In the genomic region with DNA sequence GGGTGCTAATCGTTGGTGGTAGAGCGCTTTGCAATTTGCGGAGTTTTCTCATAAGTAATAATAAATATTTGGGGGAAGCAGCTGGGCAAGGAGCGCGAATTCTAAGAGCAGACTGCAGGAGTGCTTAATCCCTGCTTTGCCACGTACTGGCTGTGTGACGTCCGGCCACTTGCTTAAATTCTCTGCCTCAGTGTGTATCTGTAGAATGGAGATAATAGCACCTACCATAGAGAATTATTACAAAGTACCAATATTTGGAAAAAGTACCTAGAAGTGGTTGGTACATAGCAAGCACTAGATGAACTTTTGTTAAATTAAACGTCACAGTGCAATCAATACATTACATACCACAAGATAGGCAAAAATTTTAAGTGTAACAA, we compare ENCODE assay signal across 8 cellular contexts. TPM values are rescaled to one million over a fixed set of nuclear protein-coding genes. Genes with fewer than 3 reads are reported as not detected.
DNase-seq lines count a peak whose midpoint lies in the region; ATAC-seq and TF ChIP-seq lines count a peak whose summit lies in the region.

No MANE protein-coding gene starts in this region.

- no peaks in the 10 kb centered on the region for H3K36me3 ChIP-seq in CD8-positive, alpha-beta memory T cell (ENCODE audit: insufficient read depth, low read length)
- no peaks in the 10 kb centered on the region for H3K36me3 ChIP-seq in body of pancreas (replicated peaks in 1 of 2; ENCODE audit: insufficient read depth in 1 of 2, low read depth in 2 of 2)
- no peaks in the 10 kb centered on the region for H3K36me3 ChIP-seq in tibial artery

- no peaks in the 10 kb centered on the region for H3K27me3 Mint-ChIP-seq in CD8-positive, alpha-beta memory T cell

- POLR2A ChIA-PET in CD8-positive, alpha-beta memory T cell (lab: Charles Lee) = interaction anchor here (2.3 kb wide), 1 partner anchor 215 kb away, joined by 7 read pairs; a partner anchor contains a TSS

- peak overlapping the region; percentile 85 for H3K27ac ChIP-seq in CD8-positive, alpha-beta memory T cell (ENCODE audit: low read depth, low read length)
- H3K27ac ChIP-seq in body of pancreas = peak overlapping the region; percentile 72 to 97 (median 92)
- peak overlapping the region; percentile 95 to 96 for H3K27ac ChIP-seq in tibial artery

- H3K9me3 ChIP-seq in CD8-positive, alpha-beta memory T cell (ENCODE audit: low read length) = no peaks in the 10 kb centered on the region
- H3K9me3 ChIP-seq in body of pancreas = no peaks in the 10 kb centered on the region
- H3K9me3 ChIP-seq in tibial artery = no peaks in the 10 kb centered on the region

- CTCF ChIA-PET in CD8-positive, alpha-beta memory T cell (lab: Charles Lee) = interaction anchor here (3.5 kb wide), 1 partner anchor 24 kb away, joined by 9 read pairs; a partner anchor contains a TSS

- no peaks in the 10 kb centered on the region for H3K9me3 Mint-ChIP-seq in CD8-positive, alpha-beta memory T cell

- no peak for TF ChIP-seq POLR2A in body of pancreas (IDR thresholded peaks at IDR 0.05)

- intact Hi-C loops in body of pancreas (cut with DNase I) (no loop called here), left colon (cut with DNase I, micrococcal nuclease) (no loop called here), tibial artery (cut with DNase I; ENCODE audit: low total_unique reads) (loop anchor here (5.0 kb wide), 1 partner anchor 216 kb away; a partner anchor contains a TSS)

- H3K27me3 ChIP-seq in CD8-positive, alpha-beta memory T cell (ENCODE audit: insufficient read depth, low read length, poor library complexity, severe bottlenecking) = no peaks in the 10 kb centered on the region
- H3K27me3 ChIP-seq in body of pancreas (no peaks in the 10 kb centered on the region), tibial artery (no peaks in the 10 kb centered on the region)

- ATAC-seq in GM21367 (IDR thresholded peaks at IDR 0.05; ENCODE audit: unreplicated experiment) (peak; percentile 21), HG03565 (IDR thresholded peaks at IDR 0.05; ENCODE audit: unreplicated experiment) (peak; percentile 20), body of pancreas (peak; percentile 35), left colon (peak; percentile 6)

- H3K4me1 Mint-ChIP-seq in CD8-positive, alpha-beta memory T cell = peaks cover 18 to 20% (median 19%) of the 10 kb centered on the region in 3 donors

- H3K4me1 ChIP-seq in CD8-positive, alpha-beta memory T cell (ENCODE audit: insufficient read depth, low read length) = peaks cover 35% of the 10 kb centered on the region
- peaks cover 33% of the 10 kb centered on the region for H3K4me1 ChIP-seq in body of pancreas
- H3K4me1 ChIP-seq in tibial artery = peaks cover 0 to 36% (median 28%) of the 10 kb centered on the region in 4 donors

- H3K36me3 Mint-ChIP-seq in CD8-positive, alpha-beta memory T cell = peaks cover 0 to 16% (median 0%) of the 10 kb centered on the region in 3 donors

- DNase-seq in CD8-positive, alpha-beta memory T cell = no peak
- DNase-seq in body of pancreas (no peak), left colon (no peak), tibial artery (no peak), pons (ENCODE audit: low spot score) (no peak)
- no peak for DNase-seq in activated effector memory CD4-positive, alpha-beta T cell treated with Interleukin-2 at 50 U/mL for 16 hours

- peak overlapping the region; percentile 75 for H3K4me3 ChIP-seq in CD8-positive, alpha-beta memory T cell (ENCODE audit: low read length)
- H3K4me3 ChIP-seq in body of pancreas = peak overlapping the region; percentile 33 to 79
- H3K4me3 ChIP-seq in tibial artery = peak overlapping the region; percentile 91 to 99

- TF ChIP-seq CTCF in body of pancreas (IDR thresholded peaks at IDR 0.05) (peak in 1 of 7 experiments; percentile 1), tibial artery (IDR thresholded peaks at IDR 0.05) (no peak)

- peak overlapping the region in 5 of 8 donors; percentile 95 to 100 (median 98) for H3K27ac Mint-ChIP-seq in CD8-positive, alpha-beta memory T cell

- 0 to 1% methylated on average over 9 of the region's 9 CpGs for WGBS in body of pancreas, 2 donors

- H3K4me3 Mint-ChIP-seq in CD8-positive, alpha-beta memory T cell = no peak overlapping the region

RNA-seq across cellular contexts. Expression of a gene that starts 0.6 kb away (rescaled TPM):
- total RNA-seq in CD8-positive, alpha-beta memory T cell = 10 to 100 TPM; 47.7 to 47.8 TPM
- polyA plus RNA-seq in CD8-positive, alpha-beta memory T cell = 32.7 TPM
- 10 to 100 TPM; 40.5 to 51.4 TPM for total RNA-seq in body of pancreas
- total RNA-seq in left colon = 100 to 1,000 TPM; 108 to 125 TPM

RNA-seq across cellular contexts. Expression of a gene that starts 24.2 kb away (rescaled TPM):
- 1 to 10 TPM in 1 of 2 experiments, under 1 TPM in 1; 0.72 to 1.4 TPM for total RNA-seq in CD8-positive, alpha-beta memory T cell
- polyA plus RNA-seq in CD8-positive, alpha-beta memory T cell = 0.29 TPM
- total RNA-seq in body of pancreas = 1 to 10 TPM in 1 of 2 donors, under 1 TPM in 1; 0.52 to 1.6 TPM
- 1 to 10 TPM; 1.7 to 2.2 TPM for total RNA-seq in left colon
